8 cellular contexts compared by ENCODE assay signal in the genomic region with DNA sequence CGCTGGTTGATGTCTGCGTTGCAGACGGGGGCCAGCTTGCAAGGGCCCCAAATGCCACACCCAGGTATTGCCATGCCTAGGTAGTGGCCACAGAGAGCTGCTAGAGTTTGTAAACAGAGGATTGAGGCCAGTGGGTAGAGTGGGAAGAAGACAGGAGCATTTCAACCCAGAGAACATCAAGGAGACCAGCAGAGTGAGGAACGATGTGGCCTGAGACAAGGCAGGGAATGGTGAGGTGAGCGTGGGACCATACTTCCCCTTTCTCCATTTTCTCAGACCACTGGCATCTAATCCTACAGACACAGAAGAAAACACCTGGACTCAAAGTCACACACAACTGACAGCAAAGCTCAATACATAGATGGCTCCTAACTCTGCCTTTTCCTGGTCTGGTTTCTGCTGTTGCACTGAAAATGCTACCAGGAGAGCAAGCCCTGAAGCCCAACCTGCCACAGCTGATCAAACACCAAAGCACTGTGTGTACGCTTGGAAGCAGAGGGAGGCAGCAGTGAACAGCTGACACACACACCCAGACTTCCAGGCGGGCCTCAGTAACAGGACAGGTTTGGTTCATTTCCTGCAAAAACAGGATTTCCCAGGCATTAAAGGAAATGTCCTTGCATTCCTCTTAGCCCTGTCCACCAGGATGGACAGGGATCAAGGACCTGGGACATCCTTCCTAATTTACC. TPM values are rescaled to one million over a fixed set of nuclear protein-coding genes. Genes with fewer than 3 reads are reported as not detected.
DNase-seq lines count a peak whose midpoint lies in the region; ATAC-seq and TF ChIP-seq lines count a peak whose summit lies in the region.

No MANE protein-coding gene starts in this region.

- peaks cover 17% of the 10 kb centered on the region for H3K4me1 ChIP-seq in mucosa of descending colon (ENCODE audit: low read depth)

- DNase-seq in Caki2 (ENCODE audit: low read depth) (peak; percentile 72), NCI-H1092 (lab: John Stamatoyannopoulos, UW) (peak; percentile 62), astrocyte of the hippocampus (ENCODE audit: low read depth, low spot score) (peak; percentile 53), mucosa of descending colon (peak in 1 of 3 donors; percentile 63), HEK293T (ENCODE audit: extremely low spot score) (no peak), epidermal melanocyte (ENCODE audit: insufficient read length, low spot score) (no peak)
- no peak for DNase-seq in central memory CD4-positive, alpha-beta T cell

- no peaks in the 10 kb centered on the region for H3K9me3 ChIP-seq in mucosa of descending colon

- intact Hi-C loops in mucosa of descending colon (cut with DNase I, micrococcal nuclease), result no loop called here

- no peak overlapping the region for H3K4me3 ChIP-seq in mucosa of descending colon

- POLR2A ChIA-PET in HEK293T (lab: Yijun Ruan, JAX), result interaction anchor here (1.5 kb wide), 1 partner anchor 16 kb away, joined by 3 read pairs; no protein-coding TSS in a partner anchor

- no peaks in the 10 kb centered on the region for H3K36me3 ChIP-seq in mucosa of descending colon (ENCODE audit: low read depth)

- ATAC-seq in mucosa of descending colon (peak; percentile 87), HG03439 (IDR thresholded peaks at IDR 0.05; ENCODE audit: unreplicated experiment) (no peak)

- in situ Hi-C loops in Caki2 (cut with HindIII; ENCODE audit: low pct_unique_long_range_greater_than_20kb, low sequenced_read_pairs), result no loop called here

- no peak for TF ChIP-seq CTCF in mucosa of descending colon (IDR thresholded peaks at IDR 0.05)

- CTCF ChIA-PET in HEK293T (lab: Yijun Ruan, JAX), result interaction anchor here (1.4 to 1.5 kb wide), 2 partner anchors 27 to 132 kb away, joined by 3 read pairs; no protein-coding TSS in a partner anchor

TF ChIP-seq in HEK293T, 16 proteins besides CTCF, POLR2A, EP300 and RAD21:
- TF ChIP-seq CTBP1 (IDR thresholded peaks at IDR 0.05; ENCODE audit: borderline replicate concordance), result no peak

RNA-seq across cellular contexts. Expression of a gene that starts 1.6 kb away (rescaled TPM):
- 24.7 and 78.0 TPM in 2 replicates for total RNA-seq in Caki2 (2014; rRNA removed; shearing (Covaris generic); ENCODE audit: low replicate concordance)
- 10 to 100 TPM; 14.7 to 30.5 (median 28.5) TPM for total RNA-seq in mucosa of descending colon

Comparison
In these comparisons a context has a peak if more than half of its experiments do, and no peak if none do; other contexts are left out.
1. DNase-seq: peak in Caki2 (single experiment), NCI-H1092 (single experiment) and astrocyte of the hippocampus (single experiment); none in central memory CD4-positive, alpha-beta T cell (single experiment), HEK293T (single experiment) and epidermal melanocyte (single experiment).